In genomic region chr15:78260489-78260888, GRCh38 we compare ENCODE assay signal across 1 cellular context.
TF ChIP-seq lines count a peak whose summit lies in the region.

No MANE protein-coding gene starts in this region.

TF ChIP-seq in K562, 482 proteins besides CTCF, POLR2A, EP300 and RAD21:
- TF ChIP-seq MEF2A (IDR thresholded peaks at IDR 0.05; ENCODE audit: control insufficient read depth, low read depth, low read length): no peak
- TF ChIP-seq ZNF146 (CRISPR knock-in tag; IDR thresholded peaks at IDR 0.05; ENCODE audit: unreplicated experiment): no peak
- no peak for TF ChIP-seq BRD4 (IDR thresholded peaks at IDR 0.05)
- no peak for TF ChIP-seq ZNF12 (CRISPR knock-in tag; IDR thresholded peaks at IDR 0.05)
- TF ChIP-seq, protein P1, sequence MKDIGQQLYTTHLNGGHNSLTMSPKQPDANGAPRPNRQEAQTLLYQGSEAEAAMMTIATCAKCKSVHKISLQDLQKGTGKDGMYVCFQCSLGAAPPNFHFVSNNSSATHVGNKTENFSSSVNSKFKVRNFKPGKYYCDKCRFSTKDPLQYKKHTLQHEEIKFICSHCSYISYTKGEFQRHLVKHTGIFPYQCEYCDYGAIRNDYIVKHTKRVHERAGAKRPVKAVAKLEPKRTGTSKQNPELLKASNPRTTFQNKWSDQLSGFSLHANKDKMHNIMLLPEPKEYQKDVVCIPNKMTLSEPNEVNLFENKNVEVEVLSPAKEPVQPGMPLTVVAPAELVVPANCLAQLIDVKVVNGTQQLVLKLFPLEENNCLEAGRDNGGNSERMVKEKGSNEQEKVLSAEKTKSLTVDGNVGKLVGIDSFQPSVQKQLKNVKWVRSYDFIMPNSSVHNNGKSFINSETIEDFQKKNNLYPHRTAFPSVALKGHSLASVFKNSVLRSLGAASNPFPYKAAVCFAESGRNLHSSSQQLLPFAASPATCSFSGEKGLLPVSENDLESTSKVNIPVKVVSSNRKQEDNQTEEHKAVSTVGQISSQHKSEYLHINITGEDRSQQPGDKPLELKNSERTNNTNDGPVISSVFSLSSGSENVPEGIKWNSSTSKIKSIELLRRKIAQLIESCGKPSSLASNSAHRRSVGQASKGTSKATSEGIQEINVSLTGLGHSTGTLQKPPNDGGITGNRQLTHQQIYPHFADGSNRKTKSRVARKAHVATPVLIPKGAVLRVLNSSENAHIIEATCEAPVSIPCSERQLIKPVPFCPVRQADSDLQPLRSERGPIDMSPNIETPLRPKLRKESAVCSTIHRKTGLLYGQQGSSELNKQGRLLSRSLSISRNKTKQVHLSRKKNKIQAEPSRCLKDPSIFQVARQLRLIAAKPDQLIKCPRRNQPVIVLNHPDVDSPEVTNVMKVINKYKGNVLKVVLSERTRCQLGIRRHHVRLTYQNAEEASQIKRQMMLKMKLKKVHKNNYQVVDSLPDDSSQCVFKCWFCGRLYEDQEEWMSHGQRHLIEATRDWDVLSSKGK (CRISPR knock-in tag; IDR thresholded peaks at IDR 0.05): no peak
- TF ChIP-seq, protein P2, sequence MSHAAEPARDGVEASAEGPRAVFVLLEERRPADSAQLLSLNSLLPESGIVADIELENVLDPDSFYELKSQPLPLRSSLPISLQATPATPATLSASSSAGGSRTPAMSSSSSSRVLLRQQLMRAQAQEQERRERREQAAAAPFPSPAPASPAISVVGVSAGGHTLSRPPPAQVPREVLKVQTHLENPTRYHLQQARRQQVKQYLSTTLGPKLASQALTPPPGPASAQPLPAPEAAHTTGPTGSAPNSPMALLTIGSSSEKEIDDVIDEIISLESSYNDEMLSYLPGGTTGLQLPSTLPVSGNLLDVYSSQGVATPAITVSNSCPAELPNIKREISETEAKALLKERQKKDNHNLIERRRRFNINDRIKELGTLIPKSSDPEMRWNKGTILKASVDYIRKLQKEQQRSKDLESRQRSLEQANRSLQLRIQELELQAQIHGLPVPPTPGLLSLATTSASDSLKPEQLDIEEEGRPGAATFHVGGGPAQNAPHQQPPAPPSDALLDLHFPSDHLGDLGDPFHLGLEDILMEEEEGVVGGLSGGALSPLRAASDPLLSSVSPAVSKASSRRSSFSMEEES (CRISPR knock-in tag; IDR thresholded peaks at IDR 0.05): no peak
- no peak for TF ChIP-seq KLF13 (tag; IDR thresholded peaks at IDR 0.05; ENCODE audit: borderline replicate concordance, low read depth)
- TF ChIP-seq, protein P3, sequence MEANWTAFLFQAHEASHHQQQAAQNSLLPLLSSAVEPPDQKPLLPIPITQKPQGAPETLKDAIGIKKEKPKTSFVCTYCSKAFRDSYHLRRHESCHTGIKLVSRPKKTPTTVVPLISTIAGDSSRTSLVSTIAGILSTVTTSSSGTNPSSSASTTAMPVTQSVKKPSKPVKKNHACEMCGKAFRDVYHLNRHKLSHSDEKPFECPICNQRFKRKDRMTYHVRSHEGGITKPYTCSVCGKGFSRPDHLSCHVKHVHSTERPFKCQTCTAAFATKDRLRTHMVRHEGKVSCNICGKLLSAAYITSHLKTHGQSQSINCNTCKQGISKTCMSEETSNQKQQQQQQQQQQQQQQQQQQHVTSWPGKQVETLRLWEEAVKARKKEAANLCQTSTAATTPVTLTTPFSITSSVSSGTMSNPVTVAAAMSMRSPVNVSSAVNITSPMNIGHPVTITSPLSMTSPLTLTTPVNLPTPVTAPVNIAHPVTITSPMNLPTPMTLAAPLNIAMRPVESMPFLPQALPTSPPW (CRISPR knock-in tag; IDR thresholded peaks at IDR 0.05): no peak
- no peak for TF ChIP-seq TSC22D4 (tag; IDR thresholded peaks at IDR 0.05)
- no peak for TF ChIP-seq SLC30A9 (CRISPR knock-in tag; IDR thresholded peaks at IDR 0.05)
- no peak for TF ChIP-seq ZBTB12 (CRISPR knock-in tag; IDR thresholded peaks at IDR 0.05)
